In the genomic region with DNA sequence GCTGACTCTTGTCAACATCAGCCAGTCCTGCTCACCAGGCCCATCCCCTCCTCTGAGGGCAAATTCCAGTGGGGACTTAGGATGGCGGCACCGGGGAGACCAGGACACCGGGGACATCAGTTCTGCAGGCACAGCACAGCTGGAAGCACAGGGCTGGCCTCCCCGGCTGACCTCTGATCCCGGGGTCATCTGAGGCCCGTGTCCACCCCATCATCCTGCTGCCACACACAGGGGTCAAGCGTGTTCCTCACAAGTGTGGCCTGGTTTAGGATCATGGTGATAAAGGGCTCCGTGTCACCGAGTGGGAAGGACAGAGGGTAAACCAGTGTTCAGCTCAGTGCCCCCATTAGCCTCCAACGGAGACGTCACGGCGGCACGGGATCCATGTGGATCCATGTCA, we compare ENCODE assay signal across 25 cellular contexts.
"Had no signal": no experiment of that assay in that cellular context is flagged by ENCODE, and none has a peak within 500 bp of the region (broad histone marks: within the 10 kb centered on the region; RNA-seq: fewer than 3 reads in every experiment).

No MANE protein-coding gene starts in this region.

- ATAC-seq: activated CD8-positive, alpha-beta memory T cell treated with anti-CD3 and anti-CD28 coated beads, Interleukin-2, amount 10 ng/mL, durations not matched to agents 7 days and 5 days; body of pancreas; K562; T-helper 17 cell had no signal

- H3K4me3 ChIP-seq: ascending aorta, body of pancreas, K562, Peyer's patch had no signal

- H3K4me3 Mint-ChIP-seq: activated B cell treated with CpG ODN at 0.5 μM for 24 hours; activated CD4-positive, alpha-beta T cell treated with anti-CD3 and anti-CD28 coated beads, Interleukin-2, amount 10 ng/mL, durations not matched to agents 24 days and 14 days; activated CD8-positive, alpha-beta memory T cell treated with anti-CD3 and anti-CD28 coated beads, Interleukin-2, amount 10 ng/mL, durations not matched to agents 7 days and 5 days; activated naive CD4-positive, alpha-beta T cell treated with anti-CD3 and anti-CD28 coated beads, Interleukin-2, amount 50 U/mL, for 24 hours; activated T-cell treated with anti-CD3 and anti-CD28 coated beads, Interleukin-2, amount 50 U/mL, for 24 hours; activated T-helper 1 cell treated with anti-CD3 and anti-CD28 coated beads, Interleukin-12 subunit alpha, Interleukin-12 subunit beta, Interleukin-2, Interleukin-4 antibody, amounts not matched to agents 30 ng/mL and 10 ng/mL and 1 ng/mL, durations not matched to agents 14 hours and 24 hours and 36 hours; T-helper 17 cell had no signal

- H3K4me1 Mint-ChIP-seq: activated CD8-positive, alpha-beta memory T cell treated with anti-CD3 and anti-CD28 coated beads, Interleukin-2, amount 10 ng/mL, durations not matched to agents 7 days and 5 days; T-helper 17 cell had no signal

- H3K36me3 Mint-ChIP-seq: activated CD8-positive, alpha-beta memory T cell treated with anti-CD3 and anti-CD28 coated beads, Interleukin-2, amount 10 ng/mL, durations not matched to agents 7 days and 5 days; activated naive CD4-positive, alpha-beta T cell treated with anti-CD3 and anti-CD28 coated beads, Interleukin-2, amount 50 U/mL, for 24 hours had no signal

- H3K27me3 ChIP-seq: ascending aorta, body of pancreas, Peyer's patch had no signal

- H3K27ac ChIP-seq: ascending aorta, body of pancreas, Peyer's patch, RWPE1 had no signal

- H3K27ac Mint-ChIP-seq: activated CD4-positive, alpha-beta T cell treated with anti-CD3 and anti-CD28 coated beads, Interleukin-2, amount 10 ng/mL, durations not matched to agents 24 days and 14 days; activated CD8-positive, alpha-beta memory T cell treated with anti-CD3 and anti-CD28 coated beads, Interleukin-2, amount 10 ng/mL, durations not matched to agents 7 days and 5 days; activated naive CD4-positive, alpha-beta T cell treated with anti-CD3 and anti-CD28 coated beads, Interleukin-2, amount 50 U/mL, for 24 hours; activated T-cell treated with anti-CD3 and anti-CD28 coated beads, Interleukin-2, amount 50 U/mL, for 24 hours; activated T-helper 1 cell treated with anti-CD3 and anti-CD28 coated beads, Interleukin-12 subunit alpha, Interleukin-12 subunit beta, Interleukin-2, Interleukin-4 antibody, amounts not matched to agents 30 ng/mL and 10 ng/mL and 1 ng/mL, durations not matched to agents 14 hours and 24 hours and 36 hours; T-helper 17 cell had no signal

- H3K9me3 Mint-ChIP-seq: activated B cell treated with CpG ODN at 0.5 μM for 24 hours; activated CD4-positive, alpha-beta T cell treated with anti-CD3 and anti-CD28 coated beads, Interleukin-2, amount 10 ng/mL, durations not matched to agents 24 days and 14 days; activated naive CD4-positive, alpha-beta T cell treated with anti-CD3 and anti-CD28 coated beads, Interleukin-2, amount 50 U/mL, for 24 hours; activated T-cell treated with anti-CD3 and anti-CD28 coated beads, Interleukin-2, amount 50 U/mL, for 24 hours; activated T-helper 1 cell treated with anti-CD3 and anti-CD28 coated beads, Interleukin-12 subunit alpha, Interleukin-12 subunit beta, Interleukin-2, Interleukin-4 antibody, amounts not matched to agents 30 ng/mL and 10 ng/mL and 1 ng/mL, durations not matched to agents 14 hours and 24 hours and 36 hours had no signal

- H3K27me3 Mint-ChIP-seq: activated B cell treated with CpG ODN at 0.5 μM for 24 hours had no signal

- H3K4me1 ChIP-seq: ascending aorta, body of pancreas had no signal

- H3K9me3 ChIP-seq: ascending aorta, body of pancreas, Peyer's patch had no signal

- H3K36me3 ChIP-seq: ascending aorta, Peyer's patch had no signal

- DNase-seq: activated B cell treated with CpG ODN at 0.5 μM for 24 hours; activated CD4-positive, alpha-beta T cell treated with anti-CD3 and anti-CD28 coated beads for 1 hour; activated CD4-positive, alpha-beta T cell treated with anti-CD3 and anti-CD28 coated beads, Interleukin-2, amount 10 ng/mL, durations not matched to agents 24 days and 14 days; activated CD4-positive, alpha-beta T cell treated with anti-CD3 and anti-CD28 coated beads, Interleukin-2, amount 50 U/mL, for 48 hours; activated CD8-positive, alpha-beta memory T cell treated with anti-CD3 and anti-CD28 coated beads, Interleukin-2, amount 10 ng/mL, durations not matched to agents 7 days and 5 days; activated effector memory CD4-positive, alpha-beta T cell treated with Interleukin-2 at 50 U/mL for 16 hours; activated naive CD4-positive, alpha-beta T cell; activated T-cell treated with anti-CD3 and anti-CD28 coated beads, Interleukin-2, amount 50 U/mL, for 24 hours; body of pancreas; Karpas-422; MM.1S; NCI-H1105; NCI-H1436 treated with DMSO at 0.1 percent for 48 hours; NCI-H187; NCI-H2081; NCI-H510A treated with DMSO at 0.1 percent for 48 hours; Peyer's patch; SHP77 treated with DMSO at 0.1 percent for 48 hours; T-helper 17 cell; T1000 had no signal
